ENCODE assay signal across 8 cellular contexts in genomic region chr3:120348981-120349818, GRCh38. TPM values are rescaled to one million over a fixed set of nuclear protein-coding genes. Genes with fewer than 3 reads are reported as not detected.
DNase-seq lines count a peak whose midpoint lies in the region; TF ChIP-seq lines count a peak whose summit lies in the region.

TSS of gene LRRC58 (minus strand) at chr3:120349354. CDS start at chr3:120349243, 111 bp downstream.

- H3K4me3 ChIP-seq in MG63 (peak within 1 kb of the TSS; percentile 89), fibroblast of villous mesenchyme (ENCODE audit: low read depth, low read length) (peak within 1 kb of the TSS; percentile 80), stomach smooth muscle (ENCODE audit: low read length in 2 of 2) (peak within 1 kb of the TSS; percentile 72 to 82)

- no peaks in the 10 kb centered on the region for H3K9me3 Mint-ChIP-seq in neural crest cell

- H3K27me3 Mint-ChIP-seq in neural crest cell (ENCODE audit: low read depth) = no peaks in the 10 kb centered on the region

- TF ChIP-seq CTCF in fibroblast of villous mesenchyme (IDR thresholded peaks at IDR 0.05; ENCODE audit: insufficient read depth, low read depth, low read length) (peak; percentile 16), neural crest cell (conservative IDR thresholded peaks at IDR 0.05) (peak; percentile 49)

- peaks cover 9% of the 10 kb centered on the region for H3K36me3 Mint-ChIP-seq in neural crest cell (ENCODE audit: low read depth)

- peak within 1 kb of the TSS; percentile 83 for H3K27ac ChIP-seq in stomach smooth muscle (ENCODE audit: low read length)

- H3K36me3 ChIP-seq in MG63 = peaks cover 37% of the 10 kb centered on the region
- H3K36me3 ChIP-seq in stomach smooth muscle (ENCODE audit: control insufficient read depth in 2 of 2, insufficient read depth in 2 of 2, low read length in 2 of 2) = no peaks in the 10 kb centered on the region

- H3K9me3 ChIP-seq in MG63 = no peaks in the 10 kb centered on the region
- H3K9me3 ChIP-seq in stomach smooth muscle (ENCODE audit: control insufficient read depth in 2 of 2, low read length in 2 of 2) = no peaks in the 10 kb centered on the region

- peak within 1 kb of the TSS; percentile 99 for H3K27ac Mint-ChIP-seq in neural crest cell (ENCODE audit: unreplicated experiment)

- H3K4me1 ChIP-seq in stomach smooth muscle (ENCODE audit: control insufficient read depth, insufficient read depth, low read length) = peaks cover 5% of the 10 kb centered on the region

- peak within 1 kb of the TSS; percentile 80 to 84 for H3K9ac ChIP-seq in stomach smooth muscle (ENCODE audit: low read length in 2 of 2)

- DNase-seq in GM03348 (ENCODE audit: low spot score) = peak; percentile 98
- DNase-seq in HCEC 1CT = peak; percentile 93
- DNase-seq in MG63 = peak; percentile 96
- peak; percentile 76 for DNase-seq in SHP77 treated with DMSO at 0.1 percent for 48 hours (lab: John Stamatoyannopoulos, UW)
- DNase-seq in activated effector memory CD4-positive, alpha-beta T cell treated with anti-CD3 and anti-CD28 coated beads, Interleukin-2, amount 50 U/mL, for 16 hours = peak; percentile 96
- peak; percentile 94 for DNase-seq in fibroblast of villous mesenchyme (ENCODE audit: low read depth)
- peak; percentile 77 for DNase-seq in neural crest cell (ENCODE audit: low read depth, low spot score)

- no peaks in the 10 kb centered on the region for H3K27me3 ChIP-seq in MG63
- no peaks in the 10 kb centered on the region for H3K27me3 ChIP-seq in stomach smooth muscle (ENCODE audit: control insufficient read depth in 1 of 2, insufficient read depth in 2 of 2, low read length in 2 of 2)

- H3K4me1 Mint-ChIP-seq in neural crest cell = peaks cover 43% of the 10 kb centered on the region

- H3K4me3 Mint-ChIP-seq in neural crest cell = peak within 1 kb of the TSS; percentile 99

RNA-seq across cellular contexts. Expression of gene LRRC58, which starts in this region (rescaled TPM):
- total RNA-seq in MG63 (2014; rRNA removed; shearing (Covaris generic); ENCODE audit: low replicate concordance) = 23.2 and 37.0 TPM in 2 replicates
- total RNA-seq in fibroblast of villous mesenchyme (29.4 and 29.6 TPM in 2 replicates), neural crest cell (25.6 and 26.8 TPM in 2 replicates)

Comparison
In these comparisons a context has a peak if more than half of its experiments do, and no peak if none do; other contexts are left out.
1. Peak in every context shown above with its lines: DNase-seq, H3K4me3 ChIP-seq and H3K27ac ChIP-seq.